8 cellular contexts compared by ENCODE assay signal in genomic region chr2:70340921-70341765, GRCh38. TPM values are rescaled to one million over a fixed set of nuclear protein-coding genes. Genes with fewer than 3 reads are reported as not detected.
DNase-seq lines count a peak whose midpoint lies in the region; ATAC-seq and TF ChIP-seq lines count a peak whose summit lies in the region.

No MANE protein-coding gene starts in this region.

- H3K9me3 Mint-ChIP-seq in brain, result no peaks in the 10 kb centered on the region

- peak; percentile 87 to 91 for TF ChIP-seq CTCF in brain (conservative IDR thresholded peaks at IDR 0.05)

- no peaks in the 10 kb centered on the region for H3K36me3 Mint-ChIP-seq in brain

- DNase-seq in DMS 273 (lab: John Stamatoyannopoulos, UW; ENCODE audit: unreplicated experiment) (peak; percentile 78), DMS 273 treated with DMSO at 0.1 percent for 48 hours (lab: John Stamatoyannopoulos, UW) (no peak), Kasumi-1 (lab: John Stamatoyannopoulos, UW) (peak; percentile 55 to 63), SK-N-DZ (ENCODE audit: low spot score) (peak; percentile 43), iPS-NIHi11 (ENCODE audit: low spot score) (peak; percentile 88)
- peak in 3 of 4 experiments; percentile 2 to 15 (median 4) for DNase-seq in stimulated activated CD4-positive, alpha-beta T cell treated with anti-CD3 and anti-CD28 coated beads, Interleukin-1b, Interleukin-23, amount 100 ng/mL, for 24 hours (ENCODE audit: low read depth in 4 of 4, low spot score in 1 of 4)

- no peak for ATAC-seq in GM21381 (IDR thresholded peaks at IDR 0.05; ENCODE audit: unreplicated experiment)

- no peak overlapping the region for H3K4me3 Mint-ChIP-seq in brain

- peaks cover 20% of the 10 kb centered on the region for H3K27me3 Mint-ChIP-seq in brain

- no peak overlapping the region for H3K27ac Mint-ChIP-seq in brain

- no peaks in the 10 kb centered on the region for H3K4me1 Mint-ChIP-seq in brain

RNA-seq across cellular contexts. Expression of gene FAM136A, which starts 39.3 kb away (rescaled TPM):
- polyA plus RNA-seq in SK-N-DZ (2014; cell fraction: cytosol; rRNA removed), result 58.6 and 71.3 TPM in 2 replicates
- polyA plus RNA-seq in SK-N-DZ (2014; cell fraction: nucleus; rRNA removed), result 45.2 and 51.3 TPM in 2 replicates
- 39.0 TPM for polyA plus RNA-seq in brain (ENCODE audit: insufficient read depth, low read depth, low replicate concordance)

RNA-seq across cellular contexts. Expression of gene SNRPG, which starts 47.6 kb away (rescaled TPM):
- 359 and 611 TPM in 2 replicates for polyA plus RNA-seq in SK-N-DZ (2014; cell fraction: cytosol; rRNA removed)
- 273 and 476 TPM in 2 replicates for polyA plus RNA-seq in SK-N-DZ (2014; cell fraction: nucleus; rRNA removed)
- polyA plus RNA-seq in brain (ENCODE audit: insufficient read depth, low read depth, low replicate concordance), result 114 TPM
